Comparison of ENCODE assay signal across 17 cellular contexts in the genomic region with DNA sequence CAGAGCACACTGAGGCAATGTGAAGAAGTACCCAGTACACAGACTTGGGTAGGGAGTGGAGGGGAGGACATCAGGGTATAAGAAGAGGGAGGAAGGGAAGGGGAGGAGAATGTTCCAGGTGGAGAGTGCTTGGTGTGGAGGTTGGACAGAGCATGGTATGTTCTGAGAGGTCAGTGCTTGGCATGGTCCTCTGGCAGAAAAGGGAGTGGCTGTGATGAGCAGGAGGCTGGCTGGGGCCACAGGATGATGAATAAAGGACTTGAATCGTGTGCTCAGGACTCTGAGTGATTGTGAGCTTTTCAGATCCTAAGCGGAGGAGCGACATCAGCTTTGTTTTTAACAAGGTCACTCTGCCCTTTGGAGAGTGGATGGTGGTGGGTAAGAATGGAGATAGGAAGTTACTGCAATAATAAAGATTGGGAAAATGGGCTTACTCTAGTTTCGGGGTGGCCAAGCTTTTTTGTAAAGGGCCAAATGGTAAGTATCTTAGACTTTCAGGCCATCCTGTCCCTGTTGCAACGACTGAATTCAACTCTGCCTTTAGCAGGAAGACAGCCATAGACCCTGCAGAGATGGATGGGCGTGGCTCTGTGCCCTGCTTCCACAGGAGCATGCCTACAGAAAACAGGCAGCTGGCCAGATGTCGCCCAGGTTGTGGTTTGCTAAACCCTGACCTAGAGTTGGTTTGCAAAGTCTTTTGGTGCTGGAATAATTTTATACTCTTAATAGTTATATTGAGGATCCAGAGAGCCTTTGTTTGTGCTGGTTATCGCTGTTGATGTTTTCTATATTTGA. TPM values are rescaled to one million over a fixed set of nuclear protein-coding genes. Genes with fewer than 3 reads are reported as not detected.
DNase-seq lines count a peak whose midpoint lies in the region; ATAC-seq, FAIRE-seq and TF ChIP-seq lines count a peak whose summit lies in the region.
"Had no signal": no experiment of that assay in that cellular context is flagged by ENCODE, and none has a peak within 500 bp of the region (broad histone marks: within the 10 kb centered on the region; RNA-seq: fewer than 3 reads in every experiment).

No MANE protein-coding gene starts in this region.

- 64% methylated on average over 8 of the region's 8 CpGs for whole genome bisulfite sequencing in K562 (ENCODE audit: insufficient coverage, low coverage, missing lambda C conversion rate)

- TF ChIP-seq CTCF in HEK293 (tag by site-specific recombination; IDR thresholded peaks at IDR 0.05), result no peak
- TF ChIP-seq CTCF in K562 (IDR thresholded peaks at IDR 0.05 in 2 of 3, conservative IDR thresholded peaks at IDR 0.05 in 1 of 3; ENCODE audit: insufficient read depth in 2 of 3, low read depth in 1 of 3, low read length in 3 of 3), result no peak
- no peak for TF ChIP-seq CTCF in neural crest cell (conservative IDR thresholded peaks at IDR 0.05)
- no peak for TF ChIP-seq CTCF in left lung (IDR thresholded peaks at IDR 0.05)

- peaks cover 2% of the 10 kb centered on the region for H3K9me1 ChIP-seq in K562 (ENCODE audit: control insufficient read depth, insufficient read depth, low read length)

- peaks cover 73% of the 10 kb centered on the region for H3K4me1 Mint-ChIP-seq in activated CD4-positive, alpha-beta T cell treated with anti-CD3 and anti-CD28 coated beads, Interleukin-2, amount 10 ng/mL, durations not matched to agents 7 days and 5 days
- peaks cover 21% of the 10 kb centered on the region for H3K4me1 Mint-ChIP-seq in neural crest cell

- no peak for DNase-seq in activated CD4-positive, alpha-beta T cell treated with anti-CD3 and anti-CD28 coated beads, Interleukin-2, amount 10 ng/mL, durations not matched to agents 7 days and 5 days
- no peak for DNase-seq in activated CD4-positive, alpha-beta T cell treated with anti-CD3 and anti-CD28 coated beads for 4 hours
- no peak for DNase-seq in K562 (ENCODE audit: extremely low read depth in 1 of 4, low spot score in 3 of 4)
- DNase-seq in neural crest cell (ENCODE audit: low read depth, low spot score), result no peak
- DNase-seq in superior temporal gyrus (ENCODE audit: extremely low spot score), result no peak
- no peak for DNase-seq in NCI-H1092 treated with DMSO at 0.1 percent for 48 hours (lab: John Stamatoyannopoulos, UW)
- no peak for DNase-seq in left lung
- DNase-seq: KBM-7, NCI-H1436, NCI-H446, OCI-M1 had no signal

- CTCF ChIA-PET in activated CD4-positive, alpha-beta T cell treated with anti-CD3 and anti-CD28 coated beads, Interleukin-2, amount 10 ng/mL, durations not matched to agents 7 days and 5 days (lab: Charles Lee), result interaction anchor here (0.5 to 0.9 kb wide), 2 partner anchors 9 to 220 kb away, joined by 3 to 4 read pairs; no protein-coding TSS in a partner anchor
- CTCF ChIA-PET in HEK293 (lab: Yijun Ruan, JAX), result no interaction called here
- CTCF ChIA-PET in K562 (lab: Yijun Ruan, JAX; ENCODE audit: low intra/inter-chr PET ratio), result no interaction called here

- H3K27me3 ChIP-seq in K562 (ENCODE audit: control insufficient read depth in 2 of 2, insufficient read depth in 2 of 2, low read length in 2 of 2) (no peaks in the 10 kb centered on the region), left lung (no peaks in the 10 kb centered on the region)

- peak overlapping the region; percentile 80 for H3K27ac Mint-ChIP-seq in activated CD4-positive, alpha-beta T cell treated with anti-CD3 and anti-CD28 coated beads, Interleukin-2, amount 10 ng/mL, durations not matched to agents 7 days and 5 days
- H3K27ac Mint-ChIP-seq in neural crest cell (ENCODE audit: unreplicated experiment), result peak overlapping the region; percentile 35

- no peak for TF ChIP-seq EP300 in K562 (IDR thresholded peaks at IDR 0.05; ENCODE audit: low read length)

- H3K79me2 ChIP-seq in K562 (ENCODE audit: control insufficient read depth, insufficient read depth, low read length), result peaks cover 96% of the 10 kb centered on the region

- H3K9ac ChIP-seq in K562 (ENCODE audit: insufficient read depth in 1 of 2, low read depth in 2 of 2, low read length in 2 of 2), result peak overlapping the region in 1 of 2 experiments; percentile 64; a peak in 1 of 4 replicates

- no peak for TF ChIP-seq RAD21 in K562 (CRISPR knock-in tag; conservative IDR thresholded peaks at IDR 0.05 in 1 of 2, IDR thresholded peaks at IDR 0.05 in 1 of 2)

- ATAC-seq in K562 (peak; percentile 6; the same call in 1 of the 3 replicates), left lung (no peak)
- ATAC-seq: SK-N-SH treated with all-trans-retinoic acid at 6 μM for 48 hours had no signal

- peaks cover 3% of the 10 kb centered on the region for H3K9me3 Mint-ChIP-seq in activated CD4-positive, alpha-beta T cell treated with anti-CD3 and anti-CD28 coated beads, Interleukin-2, amount 10 ng/mL, durations not matched to agents 7 days and 5 days
- no peaks in the 10 kb centered on the region for H3K9me3 Mint-ChIP-seq in neural crest cell

- in situ Hi-C loops in K562 (cut with MboI), result no loop called here

- no peak for FAIRE-seq in K562 (lab: Jason Lieb, UNC)
- FAIRE-seq: A204.1, colon, keratinocyte had no signal

- TF ChIP-seq POLR2A in K562 (conservative IDR thresholded peaks at IDR 0.05), result no peak; the same call in 1 of the 2 replicates

- intact Hi-C loops in K562 (cut with micrococcal nuclease), result loop anchor here (10.0 kb wide), 1 partner anchor 76 kb away; the partner anchor contains the start of gene BNIP3
- intact Hi-C loops in left lung (cut with DNase I), result no loop called here

- peaks cover 64% of the 10 kb centered on the region for H3K36me3 Mint-ChIP-seq in activated CD4-positive, alpha-beta T cell treated with anti-CD3 and anti-CD28 coated beads, Interleukin-2, amount 10 ng/mL, durations not matched to agents 7 days and 5 days (ENCODE audit: low read depth)
- H3K36me3 Mint-ChIP-seq in neural crest cell (ENCODE audit: low read depth), result peaks cover 7% of the 10 kb centered on the region

- H3K4me1 ChIP-seq in HEK293 (ENCODE audit: control insufficient read depth, insufficient read depth, low read length) (peaks cover 21% of the 10 kb centered on the region), K562 (replicated peaks in 1 of 2; ENCODE audit: control insufficient read depth in 2 of 2, insufficient read depth in 2 of 2, low read length in 2 of 2) (peaks cover 18 to 34% of the 10 kb centered on the region in 2 experiments; a peak in 4 of 5 replicates), left lung (peaks cover 7 to 33% of the 10 kb centered on the region in 2 donors)

- BruUV-seq in K562 (replicated peaks; lab: Mats Ljungman, UMichigan), result no TSS peak

- H2AFZ ChIP-seq in K562 (ENCODE audit: low read depth, low read length), result no peak overlapping the region

- no peak overlapping the region for H3K27ac ChIP-seq in HEK293 (ENCODE audit: extremely low read depth, low read depth, low read length)
- H3K27ac ChIP-seq in K562 (ENCODE audit: extremely low read depth, low read depth, low read length), result peak overlapping the region; percentile 33; the same call in 1 of the 3 replicates
- H3K27ac ChIP-seq in left lung, result no peak overlapping the region

- H3K9me3 ChIP-seq in HEK293 (ENCODE audit: control insufficient read depth, insufficient read depth, low read depth, low read length) (no peaks in the 10 kb centered on the region), K562 (replicated peaks; ENCODE audit: control insufficient read depth, insufficient read depth, low read depth, low read length) (no peaks in the 10 kb centered on the region), left lung (no peaks in the 10 kb centered on the region)
- H3K9me3 ChIP-seq: prostate gland had no signal

- H3K36me3 ChIP-seq in HEK293 (ENCODE audit: control insufficient read depth in 2 of 2, insufficient read depth in 1 of 2, low read length in 2 of 2) (peaks cover 11 to 46% of the 10 kb centered on the region in 2 experiments; a peak in 2 of 3 replicates), K562 (ENCODE audit: control insufficient read depth, insufficient read depth, low read length) (peaks cover 58% of the 10 kb centered on the region), left lung (peaks cover 0 to 39% of the 10 kb centered on the region in 2 donors)
- H3K36me3 ChIP-seq: prostate gland had no signal

- POLR2A ChIA-PET in activated CD4-positive, alpha-beta T cell treated with anti-CD3 and anti-CD28 coated beads, Interleukin-2, amount 10 ng/mL, durations not matched to agents 7 days and 5 days (lab: Charles Lee), result no interaction called here
- POLR2A ChIA-PET in HEK293 (lab: Yijun Ruan, JAX) (no interaction called here), K562 (lab: Yijun Ruan, JAX) (interaction anchor here (0.7 to 9.0 kb wide), 5 partner anchors 11 to 337 kb away, joined by 3 to 100 read pairs (median 3); partner anchors contain the start of gene PPP2R2D)

- H3K4me3 Mint-ChIP-seq in activated CD4-positive, alpha-beta T cell treated with anti-CD3 and anti-CD28 coated beads, Interleukin-2, amount 10 ng/mL, durations not matched to agents 7 days and 5 days, result no peak overlapping the region
- no peak overlapping the region for H3K4me3 Mint-ChIP-seq in neural crest cell

- peaks cover 20% of the 10 kb centered on the region; the same call in 1 of the 2 replicates for H4K20me1 ChIP-seq in K562 (replicated peaks; ENCODE audit: control insufficient read depth, insufficient read depth, low read length)

- H3K4me3 ChIP-seq in HEK293 (ENCODE audit: low read depth, low read length), result no peak overlapping the region
- no peak overlapping the region for H3K4me3 ChIP-seq in K562
- no peak overlapping the region for H3K4me3 ChIP-seq in left lung
- H3K4me3 ChIP-seq: prostate gland had no signal

- H3K27me3 Mint-ChIP-seq in activated CD4-positive, alpha-beta T cell treated with anti-CD3 and anti-CD28 coated beads, Interleukin-2, amount 10 ng/mL, durations not matched to agents 7 days and 5 days, result no peaks in the 10 kb centered on the region
- H3K27me3 Mint-ChIP-seq in neural crest cell (ENCODE audit: low read depth), result no peaks in the 10 kb centered on the region

- no peak overlapping the region for H3K4me2 ChIP-seq in K562 (ENCODE audit: insufficient read depth, low read length)

RNA-seq across cellular contexts. Expression of gene PPP2R2D, which starts 8.4 kb away (rescaled TPM):
- 10 to 100 TPM; 38.5 to 43.1 TPM for total RNA-seq in activated CD4-positive, alpha-beta T cell treated with anti-CD3 and anti-CD28 coated beads, Interleukin-2, amount 10 ng/mL, durations not matched to agents 7 days and 5 days
- 76.3 and 99.7 TPM in 2 replicates for total RNA-seq in K562 (2011; cell fraction: chromatin; rRNA removed; ENCODE audit: low replicate concordance)
- total RNA-seq in K562 (2011; cell fraction: nucleolus; rRNA removed), result 34.7 and 41.2 TPM in 2 replicates
- total RNA-seq in K562 (2011; cell fraction: nucleoplasm; rRNA removed), result 42.2 and 48.0 TPM in 2 replicates
- total RNA-seq in K562 (2014; rRNA removed), result 26.8 and 28.0 TPM in 2 replicates
- total RNA-seq in K562 (2014; rRNA removed; fragmentation: Illumina TruSeq; extraction: Trizol), result 22.2 and 23.9 TPM in 2 replicates
- 32.0 and 32.5 TPM in 2 replicates for total RNA-seq in K562 (2015; rRNA removed; fragmentation: Illumina TruSeq; extraction: Trizol)
- total RNA-seq in K562 (2021), result 29.9 and 31.3 TPM in 2 replicates
- 31.2 and 37.0 TPM in 2 replicates for polyA plus RNA-seq in K562 (2011; rRNA removed)
- 30.3 TPM in 2 replicates for polyA plus RNA-seq in K562 (2011; cell fraction: cytosol; rRNA removed)
- polyA plus RNA-seq in K562 (2011; cell fraction: nucleus; rRNA removed), result 59.2 and 67.7 TPM in 2 replicates
- polyA plus RNA-seq in K562 (2012), result 25.0 and 26.8 TPM in 2 replicates
- 23.6 and 26.8 TPM in 2 replicates for polyA plus RNA-seq in K562 (2014; fragmentation: Illumina TruSeq; extraction: Trizol)
- 1 to 10 TPM; 1.9 to 5.1 TPM for polyA plus RNA-seq in K562 (2014; fragmentation: Nextera tagmentation; extraction: Ambion mirVana)
- polyA plus RNA-seq in K562 (2014; rRNA removed), result 35.1 and 35.6 TPM in 2 replicates
- polyA minus RNA-seq in K562 (2011; rRNA and poly(A)+ RNA removed), result 35.7 and 36.8 TPM in 2 replicates
- 19.0 and 19.1 TPM in 2 replicates for polyA minus RNA-seq in K562 (2011; cell fraction: cytosol; rRNA and poly(A)+ RNA removed)
- 24.1 and 29.9 TPM in 2 replicates for polyA minus RNA-seq in K562 (2011; cell fraction: nucleus; rRNA and poly(A)+ RNA removed)
- total RNA-seq in neural crest cell, result 39.3 and 45.0 TPM in 2 replicates
- total RNA-seq in left lung, result 10 to 100 TPM; 22.7 to 24.3 TPM
